ENCODE assay signal across 1 cellular context in the genomic region with DNA sequence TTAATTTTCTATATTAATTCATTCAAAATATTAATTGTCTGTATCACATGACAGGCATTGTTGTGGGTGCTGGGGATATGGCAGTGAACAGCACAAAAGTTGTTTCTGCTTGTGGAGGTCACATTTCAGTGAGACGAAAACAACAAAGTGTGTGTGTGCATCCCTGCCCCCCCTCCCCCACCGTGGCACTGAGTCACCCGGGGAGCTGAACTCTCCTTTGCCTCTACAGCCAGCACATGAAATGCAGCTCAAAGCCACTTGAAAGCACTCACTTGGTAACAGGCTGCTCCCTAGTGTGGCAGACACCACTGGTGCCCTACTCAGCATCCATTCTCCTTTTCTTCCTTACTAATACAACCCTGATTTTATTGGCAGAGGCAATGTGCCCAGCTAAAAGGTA.
TF ChIP-seq lines count a peak whose summit lies in the region.

No MANE protein-coding gene starts in this region.

TF ChIP-seq in HepG2, 621 proteins besides CTCF, POLR2A, EP300 and RAD21:
- TF ChIP-seq ZNF646 (CRISPR knock-in tag; IDR thresholded peaks at IDR 0.05) (no peak), MAFG (CRISPR knock-in tag; IDR thresholded peaks at IDR 0.05) (no peak), FOSL2 (CRISPR knock-in tag; IDR thresholded peaks at IDR 0.05) (0 out of 2 replicates have a peak, but pooled peaks have one; percentile 13)
TF ChIP-seq in HepG2: peak in this region for 1.
